In the genomic region with DNA sequence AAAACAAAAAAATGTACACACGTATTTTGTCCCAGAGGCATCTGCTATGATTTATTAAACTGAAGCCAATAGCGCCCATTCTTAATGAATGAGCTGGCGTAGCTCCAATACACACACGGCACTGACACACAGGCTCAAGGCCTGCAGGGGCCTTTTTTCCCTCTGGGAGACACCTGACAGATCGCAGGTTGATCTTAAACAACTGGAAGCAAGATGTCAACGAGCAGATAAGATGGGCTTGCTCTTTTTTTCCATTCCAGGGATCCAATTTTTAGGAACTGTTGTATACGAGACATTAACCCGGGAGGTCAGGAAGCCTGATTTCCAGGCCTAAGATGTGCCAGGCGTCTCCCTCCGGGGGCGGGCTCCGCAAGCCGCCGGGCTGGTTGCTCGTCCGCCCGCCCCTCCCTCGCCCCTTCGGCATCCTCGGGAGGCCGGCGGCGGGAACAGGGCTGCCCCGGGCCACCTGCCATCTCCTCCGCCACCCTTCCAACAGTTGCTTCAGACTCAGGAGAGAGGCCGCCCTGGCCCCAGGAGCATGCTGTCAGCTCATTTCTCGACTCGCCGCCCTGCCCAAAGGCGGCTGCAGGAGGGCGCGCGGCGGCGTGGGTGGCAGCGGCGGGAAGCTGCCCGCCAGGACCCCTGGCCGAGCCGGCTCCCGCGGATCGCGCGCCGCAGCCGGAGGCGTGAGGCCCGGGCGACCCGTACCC, we compare ENCODE assay signal across 8 cellular contexts. TPM values are rescaled to one million over a fixed set of nuclear protein-coding genes. Genes with fewer than 3 reads are reported as not detected.
DNase-seq lines count a peak whose midpoint lies in the region; ATAC-seq and TF ChIP-seq lines count a peak whose summit lies in the region.

No MANE protein-coding gene starts in this region.

- H3K9me3 Mint-ChIP-seq in activated CD8-positive, alpha-beta T cell treated with anti-CD3 and anti-CD28 coated beads, Interleukin-2, amount 10 ng/mL, durations not matched to agents 7 days and 5 days (ENCODE audit: insufficient read depth) = no peaks in the 10 kb centered on the region
- H3K9me3 Mint-ChIP-seq in naive B cell = no peaks in the 10 kb centered on the region

- POLR2A ChIA-PET in activated CD8-positive, alpha-beta T cell treated with anti-CD3 and anti-CD28 coated beads, Interleukin-2, amount 10 ng/mL, durations not matched to agents 7 days and 5 days (lab: Charles Lee) = interaction anchor here (0.9 kb wide), 1 partner anchor 60 kb away, joined by 3 read pairs; no protein-coding TSS in a partner anchor

- intact Hi-C loops in testis (cut with DNase I; ENCODE audit: low total_unique reads) = no loop called here

- H3K9me3 ChIP-seq in esophagus (ENCODE audit: control insufficient read depth in 2 of 2, insufficient read depth in 1 of 2, low read depth in 1 of 2, low read length in 1 of 2) (no peaks in the 10 kb centered on the region), testis (no peaks in the 10 kb centered on the region)

- peaks cover 40% of the 10 kb centered on the region for H3K36me3 Mint-ChIP-seq in activated CD8-positive, alpha-beta T cell treated with anti-CD3 and anti-CD28 coated beads, Interleukin-2, amount 10 ng/mL, durations not matched to agents 7 days and 5 days (ENCODE audit: low read depth)
- peaks cover 0 to 5% of the 10 kb centered on the region in 2 donors for H3K36me3 Mint-ChIP-seq in naive B cell

- CTCF ChIA-PET in activated CD8-positive, alpha-beta T cell treated with anti-CD3 and anti-CD28 coated beads, Interleukin-2, amount 10 ng/mL, durations not matched to agents 7 days and 5 days (lab: Charles Lee) = interaction anchor here (1.0 to 2.7 kb wide), 9 partner anchors 10 to 336 kb away, joined by 3 to 11 read pairs (median 5); partner anchors contain the start of gene COG2

- 1% methylated on average over 50 to 51 of the region's 51 CpGs for WGBS in esophagus, 2 donors
- WGBS in testis, 2 donors = 2 to 8% methylated on average over 7 to 19 of the region's 51 CpGs

- ATAC-seq in GM18511 (IDR thresholded peaks at IDR 0.05; ENCODE audit: unreplicated experiment) (peak; percentile 14), HG03045 (IDR thresholded peaks at IDR 0.05; ENCODE audit: unreplicated experiment) (peak; percentile 9), naive B cell (ENCODE audit: low read depth in 2 of 2) (no peak)
- peak; percentile 4 for ATAC-seq in activated CD8-positive, alpha-beta T cell treated with anti-CD3 and anti-CD28 coated beads, Interleukin-2, amount 10 ng/mL, durations not matched to agents 7 days and 5 days

- peak overlapping the region; percentile 96 for H3K4me3 Mint-ChIP-seq in activated CD8-positive, alpha-beta T cell treated with anti-CD3 and anti-CD28 coated beads, Interleukin-2, amount 10 ng/mL, durations not matched to agents 7 days and 5 days
- H3K4me3 Mint-ChIP-seq in naive B cell = peak overlapping the region in 7 of 8 donors; percentile 93 to 100 (median 98)

- no peak for TF ChIP-seq POLR2A in testis (IDR thresholded peaks at IDR 0.05)

- TF ChIP-seq CTCF in 22Rv1 (IDR thresholded peaks at IDR 0.05) = no peak
- TF ChIP-seq CTCF in testis (IDR thresholded peaks at IDR 0.05) = no peak

- H3K27me3 ChIP-seq in esophagus (ENCODE audit: control insufficient read depth in 1 of 2, insufficient read depth in 2 of 2, low read length in 2 of 2) (no peaks in the 10 kb centered on the region), testis (no peaks in the 10 kb centered on the region)

- peaks cover 39% of the 10 kb centered on the region for H3K4me1 Mint-ChIP-seq in activated CD8-positive, alpha-beta T cell treated with anti-CD3 and anti-CD28 coated beads, Interleukin-2, amount 10 ng/mL, durations not matched to agents 7 days and 5 days (ENCODE audit: low read depth)
- H3K4me1 Mint-ChIP-seq in naive B cell = peaks cover 40 to 44% (median 41%) of the 10 kb centered on the region in 3 donors

- H3K36me3 ChIP-seq in esophagus (ENCODE audit: control insufficient read depth in 2 of 2, insufficient read depth in 2 of 2, low read length in 1 of 2) (peaks cover 0 to 6% of the 10 kb centered on the region in 2 donors), testis (ENCODE audit: low read depth, missing control alignments) (no peaks in the 10 kb centered on the region)

- H3K4me3 ChIP-seq in esophagus (ENCODE audit: low read depth in 1 of 2, low read length in 2 of 2) (peak overlapping the region; percentile 87 to 98), testis (peak overlapping the region; percentile 71 to 82)

- H3K27me3 Mint-ChIP-seq in activated CD8-positive, alpha-beta T cell treated with anti-CD3 and anti-CD28 coated beads, Interleukin-2, amount 10 ng/mL, durations not matched to agents 7 days and 5 days (ENCODE audit: low read depth) = no peaks in the 10 kb centered on the region
- no peaks in the 10 kb centered on the region for H3K27me3 Mint-ChIP-seq in naive B cell

- H3K27ac ChIP-seq in 22Rv1 = peak overlapping the region; percentile 80
- peak overlapping the region; percentile 62 to 70 for H3K27ac ChIP-seq in esophagus (ENCODE audit: low read depth in 2 of 2, low read length in 1 of 2)
- peak overlapping the region in 1 of 2 donors; percentile 56 for H3K27ac ChIP-seq in testis

- H3K27ac Mint-ChIP-seq in activated CD8-positive, alpha-beta T cell treated with anti-CD3 and anti-CD28 coated beads, Interleukin-2, amount 10 ng/mL, durations not matched to agents 7 days and 5 days = peak overlapping the region; percentile 99
- H3K27ac Mint-ChIP-seq in naive B cell = peak overlapping the region; percentile 97 to 99 (median 98)

- DNase-seq in NCI-H2227 treated with DMSO at 0.1 percent for 48 hours (lab: John Stamatoyannopoulos, UW) = peak; percentile 20
- DNase-seq in activated CD8-positive, alpha-beta T cell treated with anti-CD3 and anti-CD28 coated beads, Interleukin-2, amount 10 ng/mL, durations not matched to agents 7 days and 5 days = peak; percentile 44
- DNase-seq in naive B cell = peak; percentile 25
- DNase-seq in testis = peak; percentile 20

- no peaks in the 10 kb centered on the region for H3K4me1 ChIP-seq in esophagus (ENCODE audit: control insufficient read depth in 2 of 2, insufficient read depth in 2 of 2, low read length in 1 of 2)
- H3K4me1 ChIP-seq in testis = peaks cover 13% of the 10 kb centered on the region

RNA-seq across cellular contexts. Expression of gene TTC13, which starts 0.7 kb away (rescaled TPM):
- total RNA-seq in activated CD8-positive, alpha-beta T cell treated with anti-CD3 and anti-CD28 coated beads, Interleukin-2, amount 10 ng/mL, durations not matched to agents 7 days and 5 days = 10 to 100 TPM; 34.0 to 34.2 TPM
- polyA plus RNA-seq in esophagus (1 to 10 TPM; 5.0 to 7.6 TPM), naive B cell (ENCODE audit: low read depth in 6 of 6) (10 to 100 TPM in 3 of 6 donors, 1 to 10 TPM in 3; 3.4 to 14.6 (median 9.9) TPM), testis (ENCODE audit: insufficient read depth, low read depth, low replicate concordance) (7.5 TPM)
- total RNA-seq in testis = 10 to 100 TPM; 10.2 to 18.5 TPM

RNA-seq across cellular contexts. Expression of gene ARV1, which starts 1.0 kb away (rescaled TPM):
- 10 to 100 TPM; 15.6 to 16.4 TPM for total RNA-seq in activated CD8-positive, alpha-beta T cell treated with anti-CD3 and anti-CD28 coated beads, Interleukin-2, amount 10 ng/mL, durations not matched to agents 7 days and 5 days
- polyA plus RNA-seq in esophagus (10 to 100 TPM; 21.0 to 38.3 TPM), naive B cell (ENCODE audit: low read depth in 6 of 6) (10 to 100 TPM; 33.6 to 46.4 (median 38.8) TPM), testis (ENCODE audit: insufficient read depth, low read depth, low replicate concordance) (71.7 TPM)
- total RNA-seq in testis = 10 to 100 TPM; 35.4 to 40.7 TPM

Comparison
In these comparisons a context has a peak if more than half of its experiments do, and no peak if none do; other contexts are left out.
1. ATAC-seq: peak in GM18511 (single experiment), HG03045 (single experiment) and activated CD8-positive, alpha-beta T cell treated with anti-CD3 and anti-CD28 coated beads, Interleukin-2, amount 10 ng/mL, durations not matched to agents 7 days and 5 days (single experiment); none in naive B cell (0 of 2).
2. Peak in every context shown above with its lines, with median percentiles within 50 percentile points of each other: DNase-seq.